Comparison of ENCODE assay signal across 8 cellular contexts in genomic region chr17:44865231-44865660, GRCh38. TPM values are rescaled to one million over a fixed set of nuclear protein-coding genes. Genes with fewer than 3 reads are reported as not detected.
DNase-seq lines count a peak whose midpoint lies in the region; ATAC-seq, FAIRE-seq and TF ChIP-seq lines count a peak whose summit lies in the region.

No MANE protein-coding gene starts in this region.

- TF ChIP-seq CTCF in 22Rv1 (IDR thresholded peaks at IDR 0.05) (peak; percentile 92), WI38 (IDR thresholded peaks at IDR 0.05; ENCODE audit: low read depth, low read length) (peak; percentile 78), mammary epithelial cell (conservative IDR thresholded peaks at IDR 0.05 in 1 of 2, IDR thresholded peaks at IDR 0.05 in 1 of 2; ENCODE audit: extremely low read depth in 1 of 2, insufficient read depth in 1 of 2, low read depth in 1 of 2, low read length in 2 of 2) (peak; percentile 85 to 90)

- 84% methylated on average over 1 of the region's 1 CpG for whole genome bisulfite sequencing in mammary epithelial cell (ENCODE audit: low coverage, missing lambda C conversion rate)

- intact Hi-C loops in mammary epithelial cell (cut with micrococcal nuclease): loop anchor here (1.0 to 5.0 kb wide), 3 partner anchors 33 to 90 kb away; partner anchors contain the start of gene GJC1

- H3K9ac ChIP-seq in mammary epithelial cell (ENCODE audit: insufficient read depth, low read length): no peak overlapping the region

- H3K4me2 ChIP-seq in mammary epithelial cell (ENCODE audit: insufficient read depth, low read depth, low read length): no peak overlapping the region

- no peaks in the 10 kb centered on the region for H3K27me3 ChIP-seq in mammary epithelial cell (ENCODE audit: insufficient read depth, low read length)

- no peaks in the 10 kb centered on the region for H4K20me1 ChIP-seq in mammary epithelial cell (ENCODE audit: insufficient read depth, low read length)

- H3K36me3 ChIP-seq in mammary epithelial cell (ENCODE audit: insufficient read depth, low read length): peaks cover 29% of the 10 kb centered on the region

- no peaks in the 10 kb centered on the region for H3K4me1 ChIP-seq in mammary epithelial cell (ENCODE audit: insufficient read depth, low read length)

- no peak overlapping the region for H3K27ac ChIP-seq in 22Rv1
- no peak overlapping the region for H3K27ac ChIP-seq in mammary epithelial cell (ENCODE audit: insufficient read depth, low read depth, low read length)

- CTCF ChIA-PET in mammary epithelial cell (lab: Charles Lee; ENCODE audit: low non-redundant PET): no interaction called here

- DNase-seq in GM19239 (ENCODE audit: insufficient read length, low spot score) (peak; percentile 60), NCI-H2196 treated with DMSO at 0.1 percent for 48 hours (lab: John Stamatoyannopoulos, UW; ENCODE audit: unreplicated experiment) (peak; percentile 62), mammary epithelial cell (peak; percentile 33), islet precursor cell (peak; percentile 83)
- peak; percentile 72 for DNase-seq in stimulated activated CD4-positive, alpha-beta T cell treated with anti-CD3 and anti-CD28 coated beads, Interleukin-15, amount 100 ng/mL, for 24 hours

- peak; percentile 56 for FAIRE-seq in GM19239 (lab: Jason Lieb, UNC)

- dilution Hi-C loops in mammary epithelial cell (cut with HindIII; ENCODE audit: low sequenced_read_pairs): no loop called here

- in situ Hi-C loops in mammary epithelial cell (cut with MboI; ENCODE audit: low sequenced_read_pairs in 2 of 2): loop anchor here in 1 of 2 donors (5.0 kb wide), 1 partner anchor 88 kb away; no protein-coding TSS in a partner anchor

- H2AFZ ChIP-seq in mammary epithelial cell (ENCODE audit: low read depth, low read length): no peak overlapping the region

- H3K9me3 ChIP-seq in mammary epithelial cell (replicated peaks; ENCODE audit: insufficient read depth, low read length): no peaks in the 10 kb centered on the region

- H3K4me3 ChIP-seq in WI38 (ENCODE audit: low read depth, low read length): no peak overlapping the region
- no peak overlapping the region for H3K4me3 ChIP-seq in mammary epithelial cell (replicated peaks in 1 of 3; ENCODE audit: insufficient read depth in 1 of 3, low read depth in 2 of 3, low read length in 3 of 3)

- ATAC-seq in HG03095 (IDR thresholded peaks at IDR 0.05; ENCODE audit: unreplicated experiment): no peak

- no peaks in the 10 kb centered on the region for H3K79me2 ChIP-seq in mammary epithelial cell (ENCODE audit: insufficient read depth, low read length)

- BruUV-seq in mammary epithelial cell (replicated peaks; lab: Mats Ljungman, UMichigan): no TSS peak

RNA-seq across cellular contexts. Expression of gene HIGD1B, which starts 17.6 kb away (rescaled TPM):
- total RNA-seq in mammary epithelial cell: not detected
- not detected for polyA plus RNA-seq in mammary epithelial cell
- not detected for polyA minus RNA-seq in mammary epithelial cell

RNA-seq across cellular contexts. Expression of gene EFTUD2, which starts 34.0 kb away (rescaled TPM):
- total RNA-seq in mammary epithelial cell: 100 to 1,000 TPM in 1 of 2 donors, 10 to 100 TPM in 1; 85.4 to 106 TPM
- polyA plus RNA-seq in mammary epithelial cell: 105 TPM
- polyA minus RNA-seq in mammary epithelial cell: 485 TPM

RNA-seq across cellular contexts. Expression of gene GJC1, which starts 35.2 kb away (rescaled TPM):
- 10 to 100 TPM in 1 of 2 donors, 1 to 10 TPM in 1; 7.0 to 26.8 TPM for total RNA-seq in mammary epithelial cell
- 11.1 TPM for polyA plus RNA-seq in mammary epithelial cell
- polyA minus RNA-seq in mammary epithelial cell: 88.5 TPM

RNA-seq across cellular contexts. Expression of gene GFAP, which starts 50.1 kb away (rescaled TPM):
- under 1 TPM in 1 of 2 donors, not detected in 1; 0.83 TPM for total RNA-seq in mammary epithelial cell
- not detected for polyA plus RNA-seq in mammary epithelial cell
- not detected for polyA minus RNA-seq in mammary epithelial cell

Comparison
In these comparisons a context has a peak if more than half of its experiments do, and no peak if none do; other contexts are left out.
1. DNase-seq: peak in every context shown above with its lines; median percentile 83 in islet precursor cell; 72 in stimulated activated CD4-positive, alpha-beta T cell treated with anti-CD3 and anti-CD28 coated beads, Interleukin-15, amount 100 ng/mL, for 24 hours; 62 in NCI-H2196 treated with DMSO at 0.1 percent for 48 hours; 60 in GM19239; 33 in mammary epithelial cell.